Comparison of ENCODE assay signal across 1 cellular context in genomic region chr9:133739408-133740280, GRCh38.
TF ChIP-seq lines count a peak whose summit lies in the region.

No MANE protein-coding gene starts in this region.

TF ChIP-seq in IMR-90, 13 proteins besides CTCF, POLR2A, EP300 and RAD21:
- no peak for TF ChIP-seq MXI1 (IDR thresholded peaks at IDR 0.05; ENCODE audit: borderline replicate concordance, low read depth, low read length)
- TF ChIP-seq RFX5 (IDR thresholded peaks at IDR 0.05; ENCODE audit: low read depth, low read length) = no peak
- TF ChIP-seq, protein P1, sequence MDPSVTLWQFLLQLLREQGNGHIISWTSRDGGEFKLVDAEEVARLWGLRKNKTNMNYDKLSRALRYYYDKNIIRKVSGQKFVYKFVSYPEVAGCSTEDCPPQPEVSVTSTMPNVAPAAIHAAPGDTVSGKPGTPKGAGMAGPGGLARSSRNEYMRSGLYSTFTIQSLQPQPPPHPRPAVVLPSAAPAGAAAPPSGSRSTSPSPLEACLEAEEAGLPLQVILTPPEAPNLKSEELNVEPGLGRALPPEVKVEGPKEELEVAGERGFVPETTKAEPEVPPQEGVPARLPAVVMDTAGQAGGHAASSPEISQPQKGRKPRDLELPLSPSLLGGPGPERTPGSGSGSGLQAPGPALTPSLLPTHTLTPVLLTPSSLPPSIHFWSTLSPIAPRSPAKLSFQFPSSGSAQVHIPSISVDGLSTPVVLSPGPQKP (IDR thresholded peaks at IDR 0.05; ENCODE audit: borderline replicate concordance, low read depth, low read length) = no peak
- TF ChIP-seq MAFK (IDR thresholded peaks at IDR 0.05; ENCODE audit: low read depth, low read length) = no peak
- no peak for TF ChIP-seq RCOR1 (IDR thresholded peaks at IDR 0.05; ENCODE audit: insufficient replicate concordance, low read length)
TF ChIP-seq in IMR-90: peak in this region for 0.
